ENCODE assay signal across 28 cellular contexts in genomic region chr15:65372787-65373067, GRCh38. TPM values are rescaled to one million over a fixed set of nuclear protein-coding genes. Genes with fewer than 3 reads are reported as not detected.
A peak's percentile ranks its signal among the peaks of the same experiment; 100 is the strongest.
DNase-seq lines count a peak whose midpoint lies in the region; ATAC-seq and TF ChIP-seq lines count a peak whose summit lies in the region.
"Had no signal": no experiment of that assay in that cellular context is flagged by ENCODE, and none has a peak within 500 bp of the region (broad histone marks: within the 10 kb centered on the region; RNA-seq: fewer than 3 reads in every experiment).

No MANE protein-coding gene starts in this region.

- DNase-seq in H7 = peak; percentile 18
- peak; percentile 92 for DNase-seq in NCI-H524 treated with DMSO at 0.1 percent for 48 hours (lab: John Stamatoyannopoulos, UW)
- DNase-seq in endodermal cell = no peak
- no peak for DNase-seq in activated T-cell treated with anti-CD3 and anti-CD28 coated beads, Interleukin-2, amount 50 U/mL, for 72 hours
- DNase-seq: activated CD4-positive, alpha-beta T cell treated with anti-CD3 and anti-CD28 coated beads, Interleukin-2, amount 10 ng/mL, durations not matched to agents 7 days and 5 days; activated CD8-positive, alpha-beta memory T cell treated with anti-CD3 and anti-CD28 coated beads, Interleukin-2, amount 10 ng/mL, durations not matched to agents 7 days and 5 days; activated naive CD4-positive, alpha-beta T cell treated with anti-CD3 and anti-CD28 coated beads for 36 hours; activated T-cell treated with anti-CD3 and anti-CD28 coated beads, Interleukin-2, amount 50 U/mL, for 48 hours; adrenal gland; brain microvascular endothelial cell; CD4-positive, CD25-positive, alpha-beta regulatory T cell; hippocampal formation; NCI-H774; nucleus accumbens; OCI-M1; psoas muscle; stimulated activated CD4-positive, alpha-beta T cell treated with anti-CD3 and anti-CD28 coated beads, Interleukin-4, amount 100 ng/mL, for 4 hours; SW 1271; T-helper 9 cell had no signal

- ATAC-seq in HG03280 (IDR thresholded peaks at IDR 0.05; ENCODE audit: unreplicated experiment) = no peak
- no peak for ATAC-seq in HG02981 (IDR thresholded peaks at IDR 0.05; ENCODE audit: unreplicated experiment)
- no peak for ATAC-seq in activated T-cell treated with anti-CD3 and anti-CD28 coated beads, Interleukin-2, amount 50 U/mL, for 72 hours (replicated peaks in 1 of 2)
- ATAC-seq: activated CD8-positive, alpha-beta memory T cell treated with anti-CD3 and anti-CD28 coated beads, Interleukin-2, amount 10 ng/mL, durations not matched to agents 7 days and 5 days; gastroesophageal sphincter; psoas muscle; stimulated activated memory B cell treated with anti-CD40 and anti-IgM and Interleukin-4, amounts not matched to agents 10 μg/mL and 1 μg/mL and 100 μg/mL, for 72 hours had no signal

- H3K4me3 ChIP-seq in BLaER1 = no peak overlapping the region
- H3K4me3 ChIP-seq in H7 (ENCODE audit: insufficient read depth, low read depth, low read length) = no peak overlapping the region
- H3K4me3 ChIP-seq in endodermal cell (ENCODE audit: low read length) = no peak overlapping the region
- H3K4me3 ChIP-seq: adrenal gland, gastroesophageal sphincter, psoas muscle, suprapubic skin had no signal

- H3K4me3 Mint-ChIP-seq in endodermal cell = no peak overlapping the region
- H3K4me3 Mint-ChIP-seq in activated T-cell treated with anti-CD3 and anti-CD28 coated beads, Interleukin-2, amount 50 U/mL, for 72 hours = no peak overlapping the region
- H3K4me3 Mint-ChIP-seq: activated CD4-positive, alpha-beta T cell treated with anti-CD3 and anti-CD28 coated beads, Interleukin-2, amount 10 ng/mL, durations not matched to agents 7 days and 5 days; activated CD8-positive, alpha-beta memory T cell treated with anti-CD3 and anti-CD28 coated beads, Interleukin-2, amount 10 ng/mL, durations not matched to agents 7 days and 5 days; activated naive CD4-positive, alpha-beta T cell treated with anti-CD3 and anti-CD28 coated beads for 36 hours; CD4-positive, CD25-positive, alpha-beta regulatory T cell; memory B cell; stimulated activated memory B cell treated with anti-CD40 and anti-IgM and Interleukin-4, amounts not matched to agents 10 μg/mL and 1 μg/mL and 100 μg/mL, for 72 hours had no signal

- H3K4me2 ChIP-seq in BLaER1 = peak overlapping the region; percentile 77

- no peak for TF ChIP-seq CTCF in endodermal cell (conservative IDR thresholded peaks at IDR 0.05)

- peaks cover 7% of the 10 kb centered on the region for H3K36me3 Mint-ChIP-seq in endodermal cell (ENCODE audit: low read depth)
- H3K36me3 Mint-ChIP-seq in activated T-cell treated with anti-CD3 and anti-CD28 coated beads, Interleukin-2, amount 50 U/mL, for 72 hours (ENCODE audit: insufficient read depth in 2 of 2) = no peaks in the 10 kb centered on the region
- H3K36me3 Mint-ChIP-seq: activated CD8-positive, alpha-beta memory T cell treated with anti-CD3 and anti-CD28 coated beads, Interleukin-2, amount 10 ng/mL, durations not matched to agents 7 days and 5 days; CD4-positive, CD25-positive, alpha-beta regulatory T cell; memory B cell; stimulated activated memory B cell treated with anti-CD40 and anti-IgM and Interleukin-4, amounts not matched to agents 10 μg/mL and 1 μg/mL and 100 μg/mL, for 72 hours had no signal

- H3K9me3 Mint-ChIP-seq in endodermal cell = no peaks in the 10 kb centered on the region
- H3K9me3 Mint-ChIP-seq in activated T-cell treated with anti-CD3 and anti-CD28 coated beads, Interleukin-2, amount 50 U/mL, for 72 hours = no peaks in the 10 kb centered on the region
- H3K9me3 Mint-ChIP-seq: activated CD4-positive, alpha-beta T cell treated with anti-CD3 and anti-CD28 coated beads, Interleukin-2, amount 10 ng/mL, durations not matched to agents 7 days and 5 days; activated naive CD4-positive, alpha-beta T cell treated with anti-CD3 and anti-CD28 coated beads for 36 hours; CD4-positive, CD25-positive, alpha-beta regulatory T cell; memory B cell; stimulated activated memory B cell treated with anti-CD40 and anti-IgM and Interleukin-4, amounts not matched to agents 10 μg/mL and 1 μg/mL and 100 μg/mL, for 72 hours had no signal

- H3K4me1 ChIP-seq in BLaER1 (peaks cover 38% of the 10 kb centered on the region), endodermal cell (ENCODE audit: control insufficient read depth, insufficient read depth, low read length) (peaks cover 21% of the 10 kb centered on the region)

- H3K36me3 ChIP-seq in BLaER1 = no peaks in the 10 kb centered on the region
- H3K36me3 ChIP-seq in H7 (replicated peaks; ENCODE audit: control insufficient read depth, insufficient read depth, low read length) = peaks cover 2% of the 10 kb centered on the region; the same call in 1 of the 2 replicates
- H3K36me3 ChIP-seq in endodermal cell (ENCODE audit: control insufficient read depth, insufficient read depth, low read length) = peaks cover 5% of the 10 kb centered on the region
- H3K36me3 ChIP-seq: adrenal gland, brain microvascular endothelial cell, gastroesophageal sphincter, suprapubic skin had no signal

- peaks cover 27% of the 10 kb centered on the region for H3K27me3 Mint-ChIP-seq in endodermal cell (ENCODE audit: insufficient read depth)
- peaks cover 54% of the 10 kb centered on the region for H3K27me3 Mint-ChIP-seq in activated T-cell treated with anti-CD3 and anti-CD28 coated beads, Interleukin-2, amount 50 U/mL, for 72 hours (ENCODE audit: low read depth)

- H3K9ac ChIP-seq in BLaER1 = no peak overlapping the region
- H3K9ac ChIP-seq in endodermal cell (ENCODE audit: extremely low read depth, low read length, poor library complexity, severe bottlenecking) = no peak overlapping the region

- peaks cover 35% of the 10 kb centered on the region for H4K20me1 ChIP-seq in BLaER1

- H3K9me3 ChIP-seq in BLaER1 = no peaks in the 10 kb centered on the region
- H3K9me3 ChIP-seq in endodermal cell (ENCODE audit: control insufficient read depth, low read length) = no peaks in the 10 kb centered on the region
- H3K9me3 ChIP-seq: adrenal gland, gastroesophageal sphincter, psoas muscle, suprapubic skin had no signal

- peaks cover 43% of the 10 kb centered on the region for H3K4me1 Mint-ChIP-seq in endodermal cell
- peaks cover 10% of the 10 kb centered on the region for H3K4me1 Mint-ChIP-seq in activated T-cell treated with anti-CD3 and anti-CD28 coated beads, Interleukin-2, amount 50 U/mL, for 72 hours (ENCODE audit: low read depth)

- 62 to 70% methylated on average over 4 of the region's 4 CpGs for WGBS in endodermal cell (ENCODE audit: insufficient coverage in 1 of 2, insufficient read length in 1 of 2), 2 experiments

- H3K27ac Mint-ChIP-seq in endodermal cell = no peak overlapping the region
- no peak overlapping the region for H3K27ac Mint-ChIP-seq in activated T-cell treated with anti-CD3 and anti-CD28 coated beads, Interleukin-2, amount 50 U/mL, for 72 hours
- H3K27ac Mint-ChIP-seq: activated CD4-positive, alpha-beta T cell treated with anti-CD3 and anti-CD28 coated beads, Interleukin-2, amount 10 ng/mL, durations not matched to agents 7 days and 5 days; activated CD8-positive, alpha-beta memory T cell treated with anti-CD3 and anti-CD28 coated beads, Interleukin-2, amount 10 ng/mL, durations not matched to agents 7 days and 5 days; activated naive CD4-positive, alpha-beta T cell treated with anti-CD3 and anti-CD28 coated beads for 36 hours; CD4-positive, CD25-positive, alpha-beta regulatory T cell; memory B cell; stimulated activated memory B cell treated with anti-CD40 and anti-IgM and Interleukin-4, amounts not matched to agents 10 μg/mL and 1 μg/mL and 100 μg/mL, for 72 hours had no signal

- H3K27ac ChIP-seq in BLaER1 = no peak overlapping the region
- peak overlapping the region; percentile 57 for H3K27ac ChIP-seq in endodermal cell (ENCODE audit: low read depth, low read length)
- H3K27ac ChIP-seq: adrenal gland, brain microvascular endothelial cell, gastroesophageal sphincter, psoas muscle, suprapubic skin had no signal

- H3K27me3 ChIP-seq in BLaER1 = peaks cover 44% of the 10 kb centered on the region
- H3K27me3 ChIP-seq in H7 (ENCODE audit: control insufficient read depth, insufficient read depth, low read length) = peaks cover 15% of the 10 kb centered on the region
- H3K27me3 ChIP-seq in endodermal cell (ENCODE audit: control insufficient read depth, insufficient read depth, low read length, poor library complexity, severe bottlenecking) = peaks cover 15% of the 10 kb centered on the region

RNA-seq across cellular contexts. Expression of gene IGDCC3, which starts 5.1 kb away (rescaled TPM):
- total RNA-seq in H7 (2014; rRNA removed; shearing (Covaris generic)) = 38.3 and 39.7 TPM in 2 replicates
- total RNA-seq in endodermal cell = 10 to 100 TPM in 1 of 2 donors, 1 to 10 TPM in 1; 7.9 to 13.5 TPM
- polyA plus RNA-seq in endodermal cell (2013, experiment 1 of 2) = 160 TPM
- polyA plus RNA-seq in endodermal cell (2013, experiment 2 of 2) = 139 TPM
- not detected for total RNA-seq in activated T-cell treated with anti-CD3 and anti-CD28 coated beads, Interleukin-2, amount 50 U/mL, for 72 hours
- total RNA-seq: activated CD4-positive, alpha-beta T cell treated with anti-CD3 and anti-CD28 coated beads, Interleukin-2, amount 10 ng/mL, durations not matched to agents 7 days and 5 days; activated CD8-positive, alpha-beta memory T cell treated with anti-CD3 and anti-CD28 coated beads, Interleukin-2, amount 10 ng/mL, durations not matched to agents 7 days and 5 days; activated naive CD4-positive, alpha-beta T cell treated with anti-CD3 and anti-CD28 coated beads for 36 hours; CD4-positive, CD25-positive, alpha-beta regulatory T cell; endothelial cell of umbilical vein; fibroblast of lung; psoas muscle; suprapubic skin had no signal
- polyA plus RNA-seq: CD4-positive, CD25-positive, alpha-beta regulatory T cell; psoas muscle had no signal

RNA-seq across cellular contexts. Expression of gene IGDCC4, which starts 50.0 kb away (rescaled TPM):
- 7.4 and 10.6 TPM in 2 replicates for total RNA-seq in H7 (2014; rRNA removed; shearing (Covaris generic))
- 10 to 100 TPM; 23.0 to 23.5 TPM for total RNA-seq in endodermal cell
- polyA plus RNA-seq in endodermal cell (2013, experiment 1 of 2) = 27.9 TPM
- polyA plus RNA-seq in endodermal cell (2013, experiment 2 of 2) = 27.0 TPM
- under 1 TPM; 0.12 to 0.56 TPM for total RNA-seq in activated T-cell treated with anti-CD3 and anti-CD28 coated beads, Interleukin-2, amount 50 U/mL, for 72 hours

Comparison
In these comparisons a context has a peak if more than half of its experiments do, and no peak if none do; other contexts are left out.
1. DNase-seq: peak in H7 (single experiment) and NCI-H524 treated with DMSO at 0.1 percent for 48 hours (single experiment); none in endodermal cell (single experiment) and activated T-cell treated with anti-CD3 and anti-CD28 coated beads, Interleukin-2, amount 50 U/mL, for 72 hours (0 of 2).
2. RNA of gene IGDCC3, which starts 5.1 kb away (total RNA-seq): 38.3 to 39.7 TPM in H7 and 7.9 to 13.5 TPM in endodermal cell; not detected in activated T-cell treated with anti-CD3 and anti-CD28 coated beads, Interleukin-2, amount 50 U/mL, for 72 hours; every median in the first group is over 4 times any median in the second.